25 cellular contexts compared by ENCODE assay signal in the genomic region with DNA sequence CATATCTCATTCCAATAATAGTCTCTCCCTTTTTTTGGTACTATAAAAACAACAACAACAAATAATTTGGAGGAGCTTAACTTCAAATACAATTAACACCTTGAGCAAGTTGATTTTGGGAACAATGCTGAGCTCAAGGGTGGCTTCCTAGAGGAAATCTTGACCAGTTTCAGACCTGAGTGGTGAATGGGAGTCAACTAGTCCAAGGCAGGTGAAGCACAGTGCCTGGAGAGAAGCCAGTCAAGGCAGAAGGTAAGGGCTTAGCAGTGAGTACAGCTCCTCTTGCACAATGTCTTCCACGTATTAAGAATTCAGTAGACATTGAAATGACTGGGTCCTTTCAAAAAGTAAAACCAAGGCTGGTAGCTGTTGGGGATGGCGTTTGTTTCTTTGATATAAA.
"Had no signal": no experiment of that assay in that cellular context is flagged by ENCODE, and none has a peak within 500 bp of the region (broad histone marks: within the 10 kb centered on the region; RNA-seq: fewer than 3 reads in every experiment).

No MANE protein-coding gene starts in this region.

- ATAC-seq: activated naive CD4-positive, alpha-beta T cell treated with anti-CD3 and anti-CD28 coated beads, Interleukin-2, amount 50 U/mL, for 72 hours; heart right ventricle; left lung; natural killer cell treated with Interleukin-12 subunit alpha and Interleukin-12 subunit beta and Interleukin-15 and Interleukin-18, amount 100 ng/mL, for 72 hours; T-helper 17 cell had no signal

- H3K4me1 Mint-ChIP-seq: activated CD4-positive, alpha-beta memory T cell treated with anti-CD3 and anti-CD28 coated beads, Interleukin-2, amount 10 ng/mL, durations not matched to agents 7 days and 5 days; central memory CD8-positive, alpha-beta T cell; T-helper 17 cell had no signal

- H3K4me1 ChIP-seq: ascending aorta, colonic mucosa, heart right ventricle, left lung, prostate gland, right atrium auricular region, upper lobe of left lung had no signal

- H3K36me3 Mint-ChIP-seq: activated naive CD4-positive, alpha-beta T cell treated with anti-CD3 and anti-CD28 coated beads, Interleukin-2, amount 50 U/mL, for 72 hours; natural killer cell treated with Interleukin-12 subunit alpha and Interleukin-12 subunit beta and Interleukin-15 and Interleukin-18, amount 100 ng/mL, for 72 hours had no signal

- H3K27ac ChIP-seq: ascending aorta, colonic mucosa, dorsolateral prefrontal cortex, heart right ventricle, left lung, neutrophil, ovary, prostate gland, right atrium auricular region, thoracic aorta, upper lobe of left lung had no signal

- H3K4me3 ChIP-seq: ascending aorta, colonic mucosa, dorsolateral prefrontal cortex, heart right ventricle, left lung, lung, ovary, prostate gland, right atrium auricular region, thoracic aorta, upper lobe of left lung had no signal

- H3K27me3 ChIP-seq: ascending aorta, colonic mucosa, heart right ventricle, left lung, neutrophil, ovary, right atrium auricular region, upper lobe of left lung had no signal

- H3K36me3 ChIP-seq: ascending aorta, colonic mucosa, heart right ventricle, left lung, neutrophil, ovary, prostate gland, right atrium auricular region, thoracic aorta, upper lobe of left lung had no signal

- H3K4me3 Mint-ChIP-seq: activated CD4-positive, alpha-beta memory T cell treated with anti-CD3 and anti-CD28 coated beads, Interleukin-2, amount 10 ng/mL, durations not matched to agents 7 days and 5 days; activated T-helper 1 cell treated with anti-CD3 and anti-CD28 coated beads, Interleukin-12 subunit alpha, Interleukin-12 subunit beta, Interleukin-2, Interleukin-4 antibody, amounts not matched to agents 30 ng/mL and 10 ng/mL and 1 ng/mL, durations not matched to agents 14 hours and 24 hours and 36 hours; central memory CD8-positive, alpha-beta T cell; natural killer cell treated with Interleukin-12 subunit alpha and Interleukin-12 subunit beta and Interleukin-15 and Interleukin-18, amount 100 ng/mL, for 72 hours; T-helper 17 cell had no signal

- H3K9me3 Mint-ChIP-seq: activated CD4-positive, alpha-beta memory T cell treated with anti-CD3 and anti-CD28 coated beads, Interleukin-2, amount 10 ng/mL, durations not matched to agents 7 days and 5 days; activated naive CD4-positive, alpha-beta T cell treated with anti-CD3 and anti-CD28 coated beads, Interleukin-2, amount 50 U/mL, for 72 hours; activated T-helper 1 cell treated with anti-CD3 and anti-CD28 coated beads, Interleukin-12 subunit alpha, Interleukin-12 subunit beta, Interleukin-2, Interleukin-4 antibody, amounts not matched to agents 30 ng/mL and 10 ng/mL and 1 ng/mL, durations not matched to agents 14 hours and 24 hours and 36 hours; central memory CD8-positive, alpha-beta T cell had no signal

- H3K27ac Mint-ChIP-seq: activated CD4-positive, alpha-beta memory T cell treated with anti-CD3 and anti-CD28 coated beads, Interleukin-2, amount 10 ng/mL, durations not matched to agents 7 days and 5 days; activated naive CD4-positive, alpha-beta T cell treated with anti-CD3 and anti-CD28 coated beads, Interleukin-2, amount 50 U/mL, for 72 hours; activated T-helper 1 cell treated with anti-CD3 and anti-CD28 coated beads, Interleukin-12 subunit alpha, Interleukin-12 subunit beta, Interleukin-2, Interleukin-4 antibody, amounts not matched to agents 30 ng/mL and 10 ng/mL and 1 ng/mL, durations not matched to agents 14 hours and 24 hours and 36 hours; natural killer cell treated with Interleukin-12 subunit alpha and Interleukin-12 subunit beta and Interleukin-15 and Interleukin-18, amount 100 ng/mL, for 72 hours; T-helper 17 cell had no signal

- H3K9me3 ChIP-seq: ascending aorta, colonic mucosa, heart right ventricle, left lung, neutrophil, ovary, prostate gland, right atrium auricular region, thoracic aorta, upper lobe of left lung had no signal

- DNase-seq: activated CD4-positive, alpha-beta memory T cell treated with anti-CD3 and anti-CD28 coated beads, Interleukin-2, amount 10 ng/mL, durations not matched to agents 7 days and 5 days; activated CD4-positive, alpha-beta T cell treated with anti-CD3 and anti-CD28 coated beads for 48 hours; activated CD4-positive, CD25-positive, alpha-beta regulatory T cell; colonic mucosa; dorsolateral prefrontal cortex; foreskin fibroblast; heart right ventricle; left lung; midbrain; ovary; stimulated activated CD4-positive, alpha-beta T cell treated with anti-CD3 and anti-CD28 coated beads, Interleukin-4, amount 100 ng/mL, for 24 hours; stimulated activated naive CD4-positive, alpha-beta T cell treated with Interleukin-2 at 50 U/mL for 16 hours; SW 1271; T-helper 17 cell; upper lobe of left lung had no signal
